Comparison of ENCODE assay signal across 1 cellular context in the genomic region with DNA sequence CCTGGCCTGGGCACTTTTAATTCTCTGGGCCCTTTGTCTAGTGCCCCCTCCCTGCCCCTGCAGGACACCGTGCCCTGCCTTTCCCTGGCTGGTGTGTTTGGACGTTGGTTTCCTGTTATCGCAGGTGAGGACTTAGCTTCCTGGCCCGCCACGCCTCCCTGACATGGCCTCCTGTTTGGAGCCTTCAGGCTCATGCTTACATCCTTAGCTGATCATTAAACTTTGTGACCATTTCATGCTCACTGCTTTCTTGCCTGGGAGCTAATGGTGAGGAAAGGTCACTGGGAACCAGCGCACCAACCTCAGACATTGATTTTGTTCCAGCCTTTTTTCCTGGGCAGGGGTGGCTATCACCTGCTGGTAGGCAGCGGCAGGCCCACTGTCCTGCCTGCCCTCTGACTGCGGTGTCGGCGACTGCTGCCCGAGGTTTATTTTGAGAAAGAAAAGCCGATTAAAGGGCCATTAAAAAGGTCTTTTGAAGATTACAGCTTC.
TF ChIP-seq lines count a peak whose summit lies in the region.

No MANE protein-coding gene starts in this region.

TF ChIP-seq in HepG2, 621 proteins besides CTCF, POLR2A, EP300 and RAD21 (continued from another document and continues in another):
- TF ChIP-seq, protein P1, sequence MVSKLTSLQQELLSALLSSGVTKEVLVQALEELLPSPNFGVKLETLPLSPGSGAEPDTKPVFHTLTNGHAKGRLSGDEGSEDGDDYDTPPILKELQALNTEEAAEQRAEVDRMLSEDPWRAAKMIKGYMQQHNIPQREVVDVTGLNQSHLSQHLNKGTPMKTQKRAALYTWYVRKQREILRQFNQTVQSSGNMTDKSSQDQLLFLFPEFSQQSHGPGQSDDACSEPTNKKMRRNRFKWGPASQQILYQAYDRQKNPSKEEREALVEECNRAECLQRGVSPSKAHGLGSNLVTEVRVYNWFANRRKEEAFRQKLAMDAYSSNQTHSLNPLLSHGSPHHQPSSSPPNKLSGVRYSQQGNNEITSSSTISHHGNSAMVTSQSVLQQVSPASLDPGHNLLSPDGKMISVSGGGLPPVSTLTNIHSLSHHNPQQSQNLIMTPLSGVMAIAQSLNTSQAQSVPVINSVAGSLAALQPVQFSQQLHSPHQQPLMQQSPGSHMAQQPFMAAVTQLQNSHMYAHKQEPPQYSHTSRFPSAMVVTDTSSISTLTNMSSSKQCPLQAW (CRISPR knock-in tag; IDR thresholded peaks at IDR 0.05), result peak; percentile 87
- TF ChIP-seq, protein P2, sequence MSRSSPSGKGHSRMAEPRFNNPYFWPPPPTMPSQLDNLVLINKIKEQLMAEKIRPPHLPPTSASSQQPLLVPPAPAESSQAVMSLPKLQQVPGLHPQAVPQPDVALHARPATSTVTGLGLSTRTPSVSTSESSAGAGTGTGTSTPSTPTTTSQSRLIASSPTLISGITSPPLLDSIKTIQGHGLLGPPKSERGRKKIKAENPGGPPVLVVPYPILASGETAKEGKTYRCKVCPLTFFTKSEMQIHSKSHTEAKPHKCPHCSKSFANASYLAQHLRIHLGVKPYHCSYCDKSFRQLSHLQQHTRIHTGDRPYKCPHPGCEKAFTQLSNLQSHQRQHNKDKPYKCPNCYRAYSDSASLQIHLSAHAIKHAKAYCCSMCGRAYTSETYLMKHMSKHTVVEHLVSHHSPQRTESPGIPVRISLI (CRISPR knock-in tag; IDR thresholded peaks at IDR 0.05; ENCODE audit: borderline replicate concordance), result peak; percentile 73; the same call in 1 of the 2 replicates
- TF ChIP-seq ZNF772 (CRISPR knock-in tag; IDR thresholded peaks at IDR 0.05) (no peak), ERF (CRISPR knock-in tag; IDR thresholded peaks at IDR 0.05) (peak; percentile 56; the same call in 1 of the 2 replicates), SALL1 (CRISPR knock-in tag; IDR thresholded peaks at IDR 0.05) (peak; percentile 80), HOXA3 (CRISPR knock-in tag; IDR thresholded peaks at IDR 0.05) (peak; percentile 78; the same call in 1 of the 2 replicates), ZFP1 (CRISPR knock-in tag; IDR thresholded peaks at IDR 0.05) (no peak), ZNF205 (CRISPR knock-in tag; IDR thresholded peaks at IDR 0.05) (0 out of 2 replicates have a peak, but pooled peaks have one; percentile 36), AKAP8 (CRISPR knock-in tag; IDR thresholded peaks at IDR 0.05) (peak; percentile 47; the same call in 1 of the 2 replicates), HDAC2 (CRISPR knock-in tag; IDR thresholded peaks at IDR 0.05) (peak; percentile 74; the same call in 1 of the 2 replicates), HNRNPL (IDR thresholded peaks at IDR 0.05; ENCODE audit: low read depth, low read length) (peak; percentile 81), ELF1 (CRISPR knock-in tag; IDR thresholded peaks at IDR 0.05) (peak; percentile 60), DPF2 (CRISPR knock-in tag; IDR thresholded peaks at IDR 0.05; ENCODE audit: borderline replicate concordance, low read depth) (peak; percentile 73; the same call in 1 of the 2 replicates), SOX13 (IDR thresholded peaks at IDR 0.05) (no peak), SOX13 (CRISPR knock-in tag; conservative IDR thresholded peaks at IDR 0.05 in 1 of 2, IDR thresholded peaks at IDR 0.05 in 1 of 2) (peak in 1 of 2 experiments; percentile 30; a peak in 1 of 4 replicates), ZNF629 (CRISPR knock-in tag; conservative IDR thresholded peaks at IDR 0.05) (peak; percentile 40; the same call in 1 of the 2 replicates), ZNF335 (CRISPR knock-in tag; IDR thresholded peaks at IDR 0.05) (no peak), ETV5 (CRISPR knock-in tag; IDR thresholded peaks at IDR 0.05; ENCODE audit: borderline replicate concordance) (peak; percentile 90), CEBPG (CRISPR knock-in tag; IDR thresholded peaks at IDR 0.05) (peak; percentile 34; the same call in 1 of the 2 replicates), HES4 (CRISPR knock-in tag; IDR thresholded peaks at IDR 0.05; ENCODE audit: borderline replicate concordance) (0 out of 2 replicates have a peak, but pooled peaks have one; percentile 19), NONO (IDR thresholded peaks at IDR 0.05) (no peak), NONO (CRISPR knock-in tag; conservative IDR thresholded peaks at IDR 0.05) (peak; percentile 72; the same call in 1 of the 2 replicates), ZFY (CRISPR knock-in tag; IDR thresholded peaks at IDR 0.05) (peak; percentile 45), NFIC (IDR thresholded peaks at IDR 0.05; ENCODE audit: low read length) (no peak), KMT2A (CRISPR knock-in tag; IDR thresholded peaks at IDR 0.05) (no peak), KAT8 (CRISPR knock-in tag; IDR thresholded peaks at IDR 0.05) (peak; percentile 48), YY1 (IDR thresholded peaks at IDR 0.05; ENCODE audit: insufficient read depth, insufficient replicate concordance, low read depth, low read length) (peak; percentile 77), TAF1 (CRISPR knock-in tag; IDR thresholded peaks at IDR 0.05) (0 out of 2 replicates have a peak, but pooled peaks have one; percentile 35)
- TF ChIP-seq, protein P3, sequence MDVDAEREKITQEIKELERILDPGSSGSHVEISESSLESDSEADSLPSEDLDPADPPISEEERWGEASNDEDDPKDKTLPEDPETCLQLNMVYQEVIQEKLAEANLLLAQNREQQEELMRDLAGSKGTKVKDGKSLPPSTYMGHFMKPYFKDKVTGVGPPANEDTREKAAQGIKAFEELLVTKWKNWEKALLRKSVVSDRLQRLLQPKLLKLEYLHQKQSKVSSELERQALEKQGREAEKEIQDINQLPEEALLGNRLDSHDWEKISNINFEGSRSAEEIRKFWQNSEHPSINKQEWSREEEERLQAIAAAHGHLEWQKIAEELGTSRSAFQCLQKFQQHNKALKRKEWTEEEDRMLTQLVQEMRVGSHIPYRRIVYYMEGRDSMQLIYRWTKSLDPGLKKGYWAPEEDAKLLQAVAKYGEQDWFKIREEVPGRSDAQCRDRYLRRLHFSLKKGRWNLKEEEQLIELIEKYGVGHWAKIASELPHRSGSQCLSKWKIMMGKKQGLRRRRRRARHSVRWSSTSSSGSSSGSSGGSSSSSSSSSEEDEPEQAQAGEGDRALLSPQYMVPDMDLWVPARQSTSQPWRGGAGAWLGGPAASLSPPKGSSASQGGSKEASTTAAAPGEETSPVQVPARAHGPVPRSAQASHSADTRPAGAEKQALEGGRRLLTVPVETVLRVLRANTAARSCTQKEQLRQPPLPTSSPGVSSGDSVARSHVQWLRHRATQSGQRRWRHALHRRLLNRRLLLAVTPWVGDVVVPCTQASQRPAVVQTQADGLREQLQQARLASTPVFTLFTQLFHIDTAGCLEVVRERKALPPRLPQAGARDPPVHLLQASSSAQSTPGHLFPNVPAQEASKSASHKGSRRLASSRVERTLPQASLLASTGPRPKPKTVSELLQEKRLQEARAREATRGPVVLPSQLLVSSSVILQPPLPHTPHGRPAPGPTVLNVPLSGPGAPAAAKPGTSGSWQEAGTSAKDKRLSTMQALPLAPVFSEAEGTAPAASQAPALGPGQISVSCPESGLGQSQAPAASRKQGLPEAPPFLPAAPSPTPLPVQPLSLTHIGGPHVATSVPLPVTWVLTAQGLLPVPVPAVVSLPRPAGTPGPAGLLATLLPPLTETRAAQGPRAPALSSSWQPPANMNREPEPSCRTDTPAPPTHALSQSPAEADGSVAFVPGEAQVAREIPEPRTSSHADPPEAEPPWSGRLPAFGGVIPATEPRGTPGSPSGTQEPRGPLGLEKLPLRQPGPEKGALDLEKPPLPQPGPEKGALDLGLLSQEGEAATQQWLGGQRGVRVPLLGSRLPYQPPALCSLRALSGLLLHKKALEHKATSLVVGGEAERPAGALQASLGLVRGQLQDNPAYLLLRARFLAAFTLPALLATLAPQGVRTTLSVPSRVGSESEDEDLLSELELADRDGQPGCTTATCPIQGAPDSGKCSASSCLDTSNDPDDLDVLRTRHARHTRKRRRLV (CRISPR knock-in tag; IDR thresholded peaks at IDR 0.05), result no peak
- TF ChIP-seq, protein P4, sequence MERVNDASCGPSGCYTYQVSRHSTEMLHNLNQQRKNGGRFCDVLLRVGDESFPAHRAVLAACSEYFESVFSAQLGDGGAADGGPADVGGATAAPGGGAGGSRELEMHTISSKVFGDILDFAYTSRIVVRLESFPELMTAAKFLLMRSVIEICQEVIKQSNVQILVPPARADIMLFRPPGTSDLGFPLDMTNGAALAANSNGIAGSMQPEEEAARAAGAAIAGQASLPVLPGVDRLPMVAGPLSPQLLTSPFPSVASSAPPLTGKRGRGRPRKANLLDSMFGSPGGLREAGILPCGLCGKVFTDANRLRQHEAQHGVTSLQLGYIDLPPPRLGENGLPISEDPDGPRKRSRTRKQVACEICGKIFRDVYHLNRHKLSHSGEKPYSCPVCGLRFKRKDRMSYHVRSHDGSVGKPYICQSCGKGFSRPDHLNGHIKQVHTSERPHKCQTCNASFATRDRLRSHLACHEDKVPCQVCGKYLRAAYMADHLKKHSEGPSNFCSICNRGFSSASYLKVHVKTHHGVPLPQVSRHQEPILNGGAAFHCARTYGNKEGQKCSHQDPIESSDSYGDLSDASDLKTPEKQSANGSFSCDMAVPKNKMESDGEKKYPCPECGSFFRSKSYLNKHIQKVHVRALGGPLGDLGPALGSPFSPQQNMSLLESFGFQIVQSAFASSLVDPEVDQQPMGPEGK (CRISPR knock-in tag; IDR thresholded peaks at IDR 0.05), result peak; percentile 78
- TF ChIP-seq, protein P5, sequence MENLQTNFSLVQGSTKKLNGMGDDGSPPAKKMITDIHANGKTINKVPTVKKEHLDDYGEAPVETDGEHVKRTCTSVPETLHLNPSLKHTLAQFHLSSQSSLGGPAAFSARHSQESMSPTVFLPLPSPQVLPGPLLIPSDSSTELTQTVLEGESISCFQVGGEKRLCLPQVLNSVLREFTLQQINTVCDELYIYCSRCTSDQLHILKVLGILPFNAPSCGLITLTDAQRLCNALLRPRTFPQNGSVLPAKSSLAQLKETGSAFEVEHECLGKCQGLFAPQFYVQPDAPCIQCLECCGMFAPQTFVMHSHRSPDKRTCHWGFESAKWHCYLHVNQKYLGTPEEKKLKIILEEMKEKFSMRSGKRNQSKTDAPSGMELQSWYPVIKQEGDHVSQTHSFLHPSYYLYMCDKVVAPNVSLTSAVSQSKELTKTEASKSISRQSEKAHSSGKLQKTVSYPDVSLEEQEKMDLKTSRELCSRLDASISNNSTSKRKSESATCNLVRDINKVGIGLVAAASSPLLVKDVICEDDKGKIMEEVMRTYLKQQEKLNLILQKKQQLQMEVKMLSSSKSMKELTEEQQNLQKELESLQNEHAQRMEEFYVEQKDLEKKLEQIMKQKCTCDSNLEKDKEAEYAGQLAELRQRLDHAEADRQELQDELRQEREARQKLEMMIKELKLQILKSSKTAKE (CRISPR knock-in tag; IDR thresholded peaks at IDR 0.05; ENCODE audit: borderline replicate concordance), result peak; percentile 37; the same call in 1 of the 2 replicates
- TF ChIP-seq, protein P6, sequence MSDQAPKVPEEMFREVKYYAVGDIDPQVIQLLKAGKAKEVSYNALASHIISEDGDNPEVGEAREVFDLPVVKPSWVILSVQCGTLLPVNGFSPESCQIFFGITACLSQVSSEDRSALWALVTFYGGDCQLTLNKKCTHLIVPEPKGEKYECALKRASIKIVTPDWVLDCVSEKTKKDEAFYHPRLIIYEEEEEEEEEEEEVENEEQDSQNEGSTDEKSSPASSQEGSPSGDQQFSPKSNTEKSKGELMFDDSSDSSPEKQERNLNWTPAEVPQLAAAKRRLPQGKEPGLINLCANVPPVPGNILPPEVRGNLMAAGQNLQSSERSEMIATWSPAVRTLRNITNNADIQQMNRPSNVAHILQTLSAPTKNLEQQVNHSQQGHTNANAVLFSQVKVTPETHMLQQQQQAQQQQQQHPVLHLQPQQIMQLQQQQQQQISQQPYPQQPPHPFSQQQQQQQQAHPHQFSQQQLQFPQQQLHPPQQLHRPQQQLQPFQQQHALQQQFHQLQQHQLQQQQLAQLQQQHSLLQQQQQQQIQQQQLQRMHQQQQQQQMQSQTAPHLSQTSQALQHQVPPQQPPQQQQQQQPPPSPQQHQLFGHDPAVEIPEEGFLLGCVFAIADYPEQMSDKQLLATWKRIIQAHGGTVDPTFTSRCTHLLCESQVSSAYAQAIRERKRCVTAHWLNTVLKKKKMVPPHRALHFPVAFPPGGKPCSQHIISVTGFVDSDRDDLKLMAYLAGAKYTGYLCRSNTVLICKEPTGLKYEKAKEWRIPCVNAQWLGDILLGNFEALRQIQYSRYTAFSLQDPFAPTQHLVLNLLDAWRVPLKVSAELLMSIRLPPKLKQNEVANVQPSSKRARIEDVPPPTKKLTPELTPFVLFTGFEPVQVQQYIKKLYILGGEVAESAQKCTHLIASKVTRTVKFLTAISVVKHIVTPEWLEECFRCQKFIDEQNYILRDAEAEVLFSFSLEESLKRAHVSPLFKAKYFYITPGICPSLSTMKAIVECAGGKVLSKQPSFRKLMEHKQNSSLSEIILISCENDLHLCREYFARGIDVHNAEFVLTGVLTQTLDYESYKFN (CRISPR knock-in tag; conservative IDR thresholded peaks at IDR 0.05), result peak; percentile 87
- TF ChIP-seq, protein P7, sequence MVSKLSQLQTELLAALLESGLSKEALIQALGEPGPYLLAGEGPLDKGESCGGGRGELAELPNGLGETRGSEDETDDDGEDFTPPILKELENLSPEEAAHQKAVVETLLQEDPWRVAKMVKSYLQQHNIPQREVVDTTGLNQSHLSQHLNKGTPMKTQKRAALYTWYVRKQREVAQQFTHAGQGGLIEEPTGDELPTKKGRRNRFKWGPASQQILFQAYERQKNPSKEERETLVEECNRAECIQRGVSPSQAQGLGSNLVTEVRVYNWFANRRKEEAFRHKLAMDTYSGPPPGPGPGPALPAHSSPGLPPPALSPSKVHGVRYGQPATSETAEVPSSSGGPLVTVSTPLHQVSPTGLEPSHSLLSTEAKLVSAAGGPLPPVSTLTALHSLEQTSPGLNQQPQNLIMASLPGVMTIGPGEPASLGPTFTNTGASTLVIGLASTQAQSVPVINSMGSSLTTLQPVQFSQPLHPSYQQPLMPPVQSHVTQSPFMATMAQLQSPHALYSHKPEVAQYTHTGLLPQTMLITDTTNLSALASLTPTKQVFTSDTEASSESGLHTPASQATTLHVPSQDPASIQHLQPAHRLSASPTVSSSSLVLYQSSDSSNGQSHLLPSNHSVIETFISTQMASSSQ (IDR thresholded peaks at IDR 0.05; ENCODE audit: low read depth), result peak; percentile 71
- TF ChIP-seq, protein P7 (CRISPR knock-in tag; IDR thresholded peaks at IDR 0.05; ENCODE audit: borderline replicate concordance), result no peak
- TF ChIP-seq, protein P8, sequence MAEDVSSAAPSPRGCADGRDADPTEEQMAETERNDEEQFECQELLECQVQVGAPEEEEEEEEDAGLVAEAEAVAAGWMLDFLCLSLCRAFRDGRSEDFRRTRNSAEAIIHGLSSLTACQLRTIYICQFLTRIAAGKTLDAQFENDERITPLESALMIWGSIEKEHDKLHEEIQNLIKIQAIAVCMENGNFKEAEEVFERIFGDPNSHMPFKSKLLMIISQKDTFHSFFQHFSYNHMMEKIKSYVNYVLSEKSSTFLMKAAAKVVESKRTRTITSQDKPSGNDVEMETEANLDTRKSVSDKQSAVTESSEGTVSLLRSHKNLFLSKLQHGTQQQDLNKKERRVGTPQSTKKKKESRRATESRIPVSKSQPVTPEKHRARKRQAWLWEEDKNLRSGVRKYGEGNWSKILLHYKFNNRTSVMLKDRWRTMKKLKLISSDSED (CRISPR knock-in tag; IDR thresholded peaks at IDR 0.05), result no peak
